In the genomic region with DNA sequence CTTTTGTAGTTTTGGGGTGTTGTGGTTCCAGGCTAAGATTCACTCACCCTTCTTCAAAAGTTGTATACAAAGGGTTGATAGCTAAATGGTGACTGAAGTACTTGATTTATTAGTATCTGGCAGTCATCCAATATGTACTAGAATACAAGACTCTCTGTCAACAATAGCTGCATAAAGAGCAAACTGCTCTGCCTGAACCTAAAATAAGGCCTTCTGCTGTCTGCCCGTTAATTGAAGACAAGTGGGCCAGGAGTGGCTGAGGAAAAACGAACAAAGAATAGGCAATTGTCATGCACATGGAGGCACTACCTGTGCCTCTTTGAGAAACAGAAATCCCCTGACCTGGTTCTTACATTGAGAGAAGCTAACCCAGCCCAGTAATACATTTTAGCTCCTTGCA, we compare ENCODE assay signal across 12 cellular contexts.
DNase-seq lines count a peak whose midpoint lies in the region; ATAC-seq and TF ChIP-seq lines count a peak whose summit lies in the region.
"Had no signal": no experiment of that assay in that cellular context is flagged by ENCODE, and none has a peak within 500 bp of the region (broad histone marks: within the 10 kb centered on the region; RNA-seq: fewer than 3 reads in every experiment).

No MANE protein-coding gene starts in this region.

- no peak overlapping the region for H3K4me3 ChIP-seq in LNCaP clone FGC (ENCODE audit: low read depth, low read length)
- no peak overlapping the region for H3K4me3 ChIP-seq in naive thymus-derived CD4-positive, alpha-beta T cell (ENCODE audit: low read length)
- H3K4me3 ChIP-seq: left lung had no signal

- no peaks in the 10 kb centered on the region for H3K4me1 Mint-ChIP-seq in naive thymus-derived CD4-positive, alpha-beta T cell
- H3K4me1 Mint-ChIP-seq: CD4-positive, alpha-beta memory T cell had no signal

- no peaks in the 10 kb centered on the region for H3K36me3 ChIP-seq in naive thymus-derived CD4-positive, alpha-beta T cell (ENCODE audit: control insufficient read depth in 2 of 3, insufficient read depth in 3 of 3, low read length in 3 of 3)
- H3K36me3 ChIP-seq: left lung had no signal

- no peak overlapping the region for H3K27ac Mint-ChIP-seq in naive thymus-derived CD4-positive, alpha-beta T cell
- H3K27ac Mint-ChIP-seq: activated T-cell treated with anti-CD3 and anti-CD28 coated beads, Interleukin-2, amount 50 U/mL, for 24 hours; CD4-positive, alpha-beta memory T cell had no signal

- peak overlapping the region; percentile 52 for H3K27ac ChIP-seq in caudate nucleus (ENCODE audit: low read depth, low read length)
- no peak overlapping the region for H3K27ac ChIP-seq in naive thymus-derived CD4-positive, alpha-beta T cell (ENCODE audit: low read depth, low read length)
- H3K27ac ChIP-seq: HL-60, left lung had no signal

- no peaks in the 10 kb centered on the region for H3K27me3 Mint-ChIP-seq in naive thymus-derived CD4-positive, alpha-beta T cell
- H3K27me3 Mint-ChIP-seq: activated T-cell treated with anti-CD3 and anti-CD28 coated beads, Interleukin-2, amount 50 U/mL, for 24 hours; CD4-positive, alpha-beta memory T cell had no signal

- no peak overlapping the region for H3K4me3 Mint-ChIP-seq in naive thymus-derived CD4-positive, alpha-beta T cell
- H3K4me3 Mint-ChIP-seq: activated T-cell treated with anti-CD3 and anti-CD28 coated beads, Interleukin-2, amount 50 U/mL, for 24 hours; CD4-positive, alpha-beta memory T cell had no signal

- no peak for TF ChIP-seq CTCF in LNCaP clone FGC (IDR thresholded peaks at IDR 0.05; ENCODE audit: control insufficient read depth, extremely low read depth, insufficient read depth)

- POLR2A ChIA-PET in naive thymus-derived CD4-positive, alpha-beta T cell (lab: Charles Lee) = no interaction called here

- DNase-seq in LNCaP clone FGC (ENCODE audit: low read depth) (peak; percentile 41), NCI-H2227 (lab: John Stamatoyannopoulos, UW; ENCODE audit: unreplicated experiment) (peak; percentile 75), caudate nucleus (lab: John Stamatoyannopoulos, UW) (peak in 2 of 61 donors; percentile 0 to 22), putamen (ENCODE audit: low spot score) (peak; percentile 49), AML-193 (lab: John Stamatoyannopoulos, UW) (no peak), HCEC 1CT (no peak)
- no peak for DNase-seq in naive thymus-derived CD4-positive, alpha-beta T cell
- DNase-seq: activated CD4-positive, CD25-positive, alpha-beta regulatory T cell treated with anti-CD3 and anti-CD28 coated beads, Interleukin-2, amount 50 U/mL, for 72 hours; activated T-cell treated with anti-CD3 and anti-CD28 coated beads, Interleukin-2, amount 50 U/mL, for 24 hours; CD4-positive, alpha-beta memory T cell; left lung had no signal

- no peak for ATAC-seq in naive thymus-derived CD4-positive, alpha-beta T cell
- ATAC-seq: left lung had no signal

- no peaks in the 10 kb centered on the region for H3K9me3 ChIP-seq in naive thymus-derived CD4-positive, alpha-beta T cell (ENCODE audit: control insufficient read depth in 2 of 3, low read length in 3 of 3)
- H3K9me3 ChIP-seq: left lung had no signal

- H3K4me1 ChIP-seq in naive thymus-derived CD4-positive, alpha-beta T cell (ENCODE audit: control insufficient read depth in 2 of 2, insufficient read depth in 2 of 2, low read length in 2 of 2) = no peaks in the 10 kb centered on the region
- H3K4me1 ChIP-seq: left lung had no signal

- no peaks in the 10 kb centered on the region for H3K27me3 ChIP-seq in naive thymus-derived CD4-positive, alpha-beta T cell (ENCODE audit: control insufficient read depth in 2 of 2, insufficient read depth in 2 of 2, low read length in 2 of 2)

- CTCF ChIA-PET in naive thymus-derived CD4-positive, alpha-beta T cell (lab: Charles Lee) = no interaction called here

- intact Hi-C loops in naive thymus-derived CD4-positive, alpha-beta T cell (cut with micrococcal nuclease) = no loop called here

- no peaks in the 10 kb centered on the region for H3K36me3 Mint-ChIP-seq in naive thymus-derived CD4-positive, alpha-beta T cell
- H3K36me3 Mint-ChIP-seq: CD4-positive, alpha-beta memory T cell had no signal

- peaks cover 0 to 6% (median 0%) of the 10 kb centered on the region in 11 donors for H3K9me3 Mint-ChIP-seq in naive thymus-derived CD4-positive, alpha-beta T cell
- H3K9me3 Mint-ChIP-seq: activated T-cell treated with anti-CD3 and anti-CD28 coated beads, Interleukin-2, amount 50 U/mL, for 24 hours had no signal

Comparison
In these comparisons a context has a peak if more than half of its experiments do, and no peak if none do; other contexts are left out.
1. DNase-seq: peak in LNCaP clone FGC (single experiment), NCI-H2227 (single experiment) and putamen (single experiment); none in naive thymus-derived CD4-positive, alpha-beta T cell (0 of 9), AML-193 (0 of 2) and HCEC 1CT (single experiment).